ENCODE assay signal across 11 cellular contexts in the genomic region with DNA sequence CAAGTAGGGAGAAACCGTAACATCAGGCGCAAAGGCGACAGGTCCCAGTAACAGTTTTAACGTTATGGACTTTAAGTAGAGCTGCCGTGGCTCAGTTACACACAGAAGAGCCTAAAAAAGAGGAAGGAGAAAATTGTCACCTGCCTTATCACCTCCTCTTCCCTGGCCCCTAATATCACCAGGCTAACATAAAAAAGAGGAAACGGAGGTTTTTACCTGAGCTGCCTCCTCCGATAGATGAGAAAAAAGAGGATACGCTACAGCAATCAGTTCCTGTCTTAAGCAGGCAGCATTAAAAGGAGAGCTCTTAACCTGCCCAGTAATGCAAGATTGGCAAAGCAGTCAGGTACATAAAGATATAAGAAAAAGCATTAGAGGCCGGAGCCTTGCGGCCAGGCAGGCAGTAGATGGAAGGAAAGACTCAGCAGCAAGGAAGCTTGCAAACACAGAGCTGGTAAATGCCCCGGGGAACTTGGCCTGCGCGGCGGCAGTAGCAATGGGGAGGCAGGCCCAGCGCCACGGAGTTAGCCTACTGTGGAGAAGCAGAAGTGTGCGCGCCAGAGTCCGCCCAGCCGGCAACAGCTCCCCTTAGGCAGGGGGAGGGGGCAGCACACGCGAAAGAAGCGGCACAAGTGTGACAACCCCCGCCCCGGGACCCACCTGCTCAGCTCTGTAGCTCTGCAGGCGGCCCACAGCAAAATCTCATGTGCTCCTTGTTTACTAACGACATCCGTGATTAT.
DNase-seq lines count a peak whose midpoint lies in the region; FAIRE-seq and TF ChIP-seq lines count a peak whose summit lies in the region.
"Had no signal": no experiment of that assay in that cellular context is flagged by ENCODE, and none has a peak within 500 bp of the region (broad histone marks: within the 10 kb centered on the region; RNA-seq: fewer than 3 reads in every experiment).

No MANE protein-coding gene starts in this region.

- H3K27ac Mint-ChIP-seq in activated CD4-positive, alpha-beta memory T cell treated with anti-CD3 and anti-CD28 coated beads for 36 hours, result no peak overlapping the region
- no peak overlapping the region for H3K27ac Mint-ChIP-seq in activated CD4-positive, alpha-beta memory T cell treated with anti-CD3 and anti-CD28 coated beads, Interleukin-2, amount 10 ng/mL, durations not matched to agents 7 days and 5 days
- H3K27ac Mint-ChIP-seq in stimulated activated naive CD8-positive, alpha-beta T cell treated with anti-CD3 and anti-CD28 coated beads, Interleukin-15, Interleukin-2, amounts not matched to agents 100 ng/mL and 50 ng/mL, for 24 hours, result no peak overlapping the region
- H3K27ac Mint-ChIP-seq: activated CD4-positive, alpha-beta T cell treated with anti-CD3 and anti-CD28 coated beads, Interleukin-2, amount 10 ng/mL, durations not matched to agents 24 days and 14 days had no signal

- H3K4me3 ChIP-seq in kidney (ENCODE audit: low read length in 2 of 2), result peak overlapping the region; percentile 69 to 70

- no peak for TF ChIP-seq CTCF in kidney (IDR thresholded peaks at IDR 0.05; ENCODE audit: borderline replicate concordance, extremely low read depth, insufficient read depth)

- DNase-seq in activated CD4-positive, alpha-beta memory T cell treated with anti-CD3 and anti-CD28 coated beads for 36 hours, result peak; percentile 9
- no peak for DNase-seq in activated CD4-positive, alpha-beta memory T cell treated with anti-CD3 and anti-CD28 coated beads, Interleukin-2, amount 10 ng/mL, durations not matched to agents 7 days and 5 days
- DNase-seq in astrocyte of the hippocampus (ENCODE audit: low read depth, low spot score), result peak; percentile 32
- peak; percentile 83 for DNase-seq in kidney
- DNase-seq in NK-92 (lab: John Stamatoyannopoulos, UW; ENCODE audit: unreplicated experiment), result no peak
- no peak for DNase-seq in frontal cortex (ENCODE audit: low spot score in 2 of 2)
- no peak for DNase-seq in stimulated activated CD4-positive, alpha-beta T cell treated with anti-CD3 and anti-CD28 coated beads, Interleukin-12 subunit alpha, Interleukin-12 subunit beta, amount 100 ng/mL, for 4 hours
- DNase-seq: activated CD4-positive, alpha-beta T cell treated with anti-CD3 and anti-CD28 coated beads, Interleukin-2, amount 10 ng/mL, durations not matched to agents 24 days and 14 days; NCI-H1105 had no signal

- peaks cover 2% of the 10 kb centered on the region for H3K9me3 Mint-ChIP-seq in activated CD4-positive, alpha-beta memory T cell treated with anti-CD3 and anti-CD28 coated beads for 36 hours
- H3K9me3 Mint-ChIP-seq in activated CD4-positive, alpha-beta memory T cell treated with anti-CD3 and anti-CD28 coated beads, Interleukin-2, amount 10 ng/mL, durations not matched to agents 7 days and 5 days, result no peaks in the 10 kb centered on the region
- H3K9me3 Mint-ChIP-seq in stimulated activated naive CD8-positive, alpha-beta T cell treated with anti-CD3 and anti-CD28 coated beads, Interleukin-15, Interleukin-2, amounts not matched to agents 100 ng/mL and 50 ng/mL, for 24 hours, result no peaks in the 10 kb centered on the region
- H3K9me3 Mint-ChIP-seq: activated CD4-positive, alpha-beta T cell treated with anti-CD3 and anti-CD28 coated beads, Interleukin-2, amount 10 ng/mL, durations not matched to agents 24 days and 14 days had no signal

- POLR2A ChIA-PET in activated CD4-positive, alpha-beta memory T cell treated with anti-CD3 and anti-CD28 coated beads for 36 hours (lab: Charles Lee), result no interaction called here
- POLR2A ChIA-PET in activated CD4-positive, alpha-beta memory T cell treated with anti-CD3 and anti-CD28 coated beads, Interleukin-2, amount 10 ng/mL, durations not matched to agents 7 days and 5 days (lab: Charles Lee), result no interaction called here

- no peaks in the 10 kb centered on the region for H3K36me3 Mint-ChIP-seq in activated CD4-positive, alpha-beta memory T cell treated with anti-CD3 and anti-CD28 coated beads for 36 hours
- H3K36me3 Mint-ChIP-seq in activated CD4-positive, alpha-beta memory T cell treated with anti-CD3 and anti-CD28 coated beads, Interleukin-2, amount 10 ng/mL, durations not matched to agents 7 days and 5 days (ENCODE audit: low read depth), result no peaks in the 10 kb centered on the region
- H3K36me3 Mint-ChIP-seq in stimulated activated naive CD8-positive, alpha-beta T cell treated with anti-CD3 and anti-CD28 coated beads, Interleukin-15, Interleukin-2, amounts not matched to agents 100 ng/mL and 50 ng/mL, for 24 hours (ENCODE audit: low read depth), result no peaks in the 10 kb centered on the region

- intact Hi-C loops in activated CD4-positive, alpha-beta memory T cell treated with anti-CD3 and anti-CD28 coated beads for 36 hours (cut with micrococcal nuclease), result no loop called here
- intact Hi-C loops in kidney (cut with DNase I), result no loop called here

- H3K36me3 ChIP-seq in kidney (ENCODE audit: control insufficient read depth in 1 of 2, insufficient read depth in 2 of 2, low read length in 2 of 2), result no peaks in the 10 kb centered on the region

- no peaks in the 10 kb centered on the region for H3K9me3 ChIP-seq in kidney (ENCODE audit: control insufficient read depth in 1 of 2, low read length in 2 of 2)

- peaks cover 9% of the 10 kb centered on the region for H3K27me3 Mint-ChIP-seq in activated CD4-positive, alpha-beta memory T cell treated with anti-CD3 and anti-CD28 coated beads for 36 hours
- H3K27me3 Mint-ChIP-seq in activated CD4-positive, alpha-beta memory T cell treated with anti-CD3 and anti-CD28 coated beads, Interleukin-2, amount 10 ng/mL, durations not matched to agents 7 days and 5 days, result no peaks in the 10 kb centered on the region
- H3K27me3 Mint-ChIP-seq in stimulated activated naive CD8-positive, alpha-beta T cell treated with anti-CD3 and anti-CD28 coated beads, Interleukin-15, Interleukin-2, amounts not matched to agents 100 ng/mL and 50 ng/mL, for 24 hours, result peaks cover 18% of the 10 kb centered on the region

- H3K4me1 ChIP-seq in kidney (ENCODE audit: control insufficient read depth in 1 of 2, insufficient read depth in 1 of 2, low read depth in 1 of 2, low read length in 2 of 2), result peaks cover 0 to 10% of the 10 kb centered on the region in 2 donors

- H3K9ac ChIP-seq in kidney (ENCODE audit: low read length in 2 of 2), result peak overlapping the region; percentile 33 to 78

- H3K4me1 Mint-ChIP-seq in activated CD4-positive, alpha-beta memory T cell treated with anti-CD3 and anti-CD28 coated beads for 36 hours (ENCODE audit: low read depth), result no peaks in the 10 kb centered on the region
- H3K4me1 Mint-ChIP-seq in activated CD4-positive, alpha-beta memory T cell treated with anti-CD3 and anti-CD28 coated beads, Interleukin-2, amount 10 ng/mL, durations not matched to agents 7 days and 5 days, result no peaks in the 10 kb centered on the region
- peaks cover 12% of the 10 kb centered on the region for H3K4me1 Mint-ChIP-seq in stimulated activated naive CD8-positive, alpha-beta T cell treated with anti-CD3 and anti-CD28 coated beads, Interleukin-15, Interleukin-2, amounts not matched to agents 100 ng/mL and 50 ng/mL, for 24 hours (ENCODE audit: low read depth)
- H3K4me1 Mint-ChIP-seq: activated CD4-positive, alpha-beta T cell treated with anti-CD3 and anti-CD28 coated beads, Interleukin-2, amount 10 ng/mL, durations not matched to agents 24 days and 14 days had no signal

- H3K27ac ChIP-seq in kidney (ENCODE audit: low read depth in 2 of 2, low read length in 2 of 2), result peak overlapping the region; percentile 57 to 74

- FAIRE-seq in kidney (lab: Jason Lieb, UNC), result no peak
- no peak for FAIRE-seq in frontal cortex (lab: Jason Lieb, UNC)
- FAIRE-seq: bronchial epithelial cell had no signal

- no peak overlapping the region for H3K4me3 Mint-ChIP-seq in activated CD4-positive, alpha-beta memory T cell treated with anti-CD3 and anti-CD28 coated beads for 36 hours
- no peak overlapping the region for H3K4me3 Mint-ChIP-seq in activated CD4-positive, alpha-beta memory T cell treated with anti-CD3 and anti-CD28 coated beads, Interleukin-2, amount 10 ng/mL, durations not matched to agents 7 days and 5 days
- H3K4me3 Mint-ChIP-seq in stimulated activated naive CD8-positive, alpha-beta T cell treated with anti-CD3 and anti-CD28 coated beads, Interleukin-15, Interleukin-2, amounts not matched to agents 100 ng/mL and 50 ng/mL, for 24 hours, result peak overlapping the region; percentile 52
- H3K4me3 Mint-ChIP-seq: activated CD4-positive, alpha-beta T cell treated with anti-CD3 and anti-CD28 coated beads, Interleukin-2, amount 10 ng/mL, durations not matched to agents 24 days and 14 days had no signal

- CTCF ChIA-PET in activated CD4-positive, alpha-beta memory T cell treated with anti-CD3 and anti-CD28 coated beads for 36 hours (lab: Charles Lee), result no interaction called here
- CTCF ChIA-PET in activated CD4-positive, alpha-beta memory T cell treated with anti-CD3 and anti-CD28 coated beads, Interleukin-2, amount 10 ng/mL, durations not matched to agents 7 days and 5 days (lab: Charles Lee), result interaction anchor here (1.1 kb wide), 1 partner anchor 9 kb away, joined by 3 read pairs; no protein-coding TSS in a partner anchor

Comparison
In these comparisons a context has a peak if more than half of its experiments do, and no peak if none do; other contexts are left out.
1. DNase-seq: peak in activated CD4-positive, alpha-beta memory T cell treated with anti-CD3 and anti-CD28 coated beads for 36 hours (single experiment), astrocyte of the hippocampus (single experiment) and kidney (single experiment); none in activated CD4-positive, alpha-beta memory T cell treated with anti-CD3 and anti-CD28 coated beads, Interleukin-2, amount 10 ng/mL, durations not matched to agents 7 days and 5 days (single experiment), NK-92 (single experiment), frontal cortex (0 of 2) and stimulated activated CD4-positive, alpha-beta T cell treated with anti-CD3 and anti-CD28 coated beads, Interleukin-12 subunit alpha, Interleukin-12 subunit beta, amount 100 ng/mL, for 4 hours (single experiment).